ENCODE assay signal across 17 cellular contexts in the genomic region with DNA sequence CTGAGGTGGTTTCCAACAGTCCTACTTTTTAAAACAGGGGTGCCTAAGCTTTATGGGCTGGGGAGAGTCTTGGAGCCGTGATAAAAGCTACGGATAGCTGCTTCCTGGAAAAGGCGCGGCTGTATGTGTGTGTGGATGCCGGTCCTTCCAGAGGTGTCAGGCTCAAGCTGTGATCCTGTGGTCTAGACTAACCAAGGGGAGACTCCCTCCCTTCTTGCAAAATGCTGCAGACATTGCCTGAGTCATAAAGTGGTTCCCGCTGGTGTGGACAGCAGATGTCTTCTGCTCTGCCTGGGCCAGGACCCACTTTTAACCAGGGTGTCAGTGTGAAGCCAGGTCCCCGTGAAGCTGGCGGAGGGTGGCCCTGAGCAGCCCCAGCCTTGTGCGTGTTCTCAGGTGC. TPM values are rescaled to one million over a fixed set of nuclear protein-coding genes. Genes with fewer than 3 reads are reported as not detected.
A peak's percentile ranks its signal among the peaks of the same experiment; 100 is the strongest.
DNase-seq lines count a peak whose midpoint lies in the region; ATAC-seq, FAIRE-seq and TF ChIP-seq lines count a peak whose summit lies in the region.
"Had no signal": no experiment of that assay in that cellular context is flagged by ENCODE, and none has a peak within 500 bp of the region (broad histone marks: within the 10 kb centered on the region; RNA-seq: fewer than 3 reads in every experiment).

No MANE protein-coding gene starts in this region.

- 76% methylated on average over 9 of the region's 9 CpGs for WGBS in prostate gland
- 88 to 90% methylated on average over 7 to 9 of the region's 9 CpGs for WGBS in thyroid gland, 2 donors

- peaks cover 19% of the 10 kb centered on the region for H3K36me3 Mint-ChIP-seq in endothelial cell (ENCODE audit: low read depth, unreplicated experiment)

- H3K4me1 ChIP-seq in BLaER1 (peaks cover 77% of the 10 kb centered on the region), left lung (peaks cover 12 to 23% of the 10 kb centered on the region in 2 donors), prostate gland (replicated peaks) (no peaks in the 10 kb centered on the region), thyroid gland (peaks cover 0 to 24% of the 10 kb centered on the region in 2 donors)
- H3K4me1 ChIP-seq: uterus had no signal

- no peak overlapping the region for H3K4me3 Mint-ChIP-seq in endothelial cell (ENCODE audit: unreplicated experiment)
- H3K4me3 Mint-ChIP-seq: activated CD4-positive, alpha-beta memory T cell treated with anti-CD3 and anti-CD28 coated beads, Interleukin-2, amount 10 ng/mL, durations not matched to agents 7 days and 5 days; stimulated activated naive CD8-positive, alpha-beta T cell treated with anti-CD3 and anti-CD28 coated beads, Interleukin-15, amount 100 ng/mL, for 72 hours had no signal

- intact Hi-C loops in left lung (cut with DNase I) (no loop called here), prostate gland (cut with DNase I) (no loop called here), thyroid gland (cut with DNase I) (no loop called here)

- H3K27ac ChIP-seq in BLaER1 (no peak overlapping the region), left lung (no peak overlapping the region), prostate gland (no peak overlapping the region), thyroid gland (no peak overlapping the region)
- H3K27ac ChIP-seq: KMS-11, uterus had no signal

- H3K9me3 Mint-ChIP-seq in endothelial cell (ENCODE audit: unreplicated experiment): no peaks in the 10 kb centered on the region
- H3K9me3 Mint-ChIP-seq: activated CD4-positive, alpha-beta memory T cell treated with anti-CD3 and anti-CD28 coated beads, Interleukin-2, amount 10 ng/mL, durations not matched to agents 7 days and 5 days; stimulated activated naive CD8-positive, alpha-beta T cell treated with anti-CD3 and anti-CD28 coated beads, Interleukin-15, amount 100 ng/mL, for 72 hours had no signal

- H3K9ac ChIP-seq in BLaER1: no peak overlapping the region
- H3K9ac ChIP-seq: KMS-11 had no signal

- TF ChIP-seq CTCF in bronchial epithelial cell (IDR thresholded peaks at IDR 0.05; ENCODE audit: insufficient read depth, low read length, severe bottlenecking) (no peak), left lung (IDR thresholded peaks at IDR 0.05) (no peak), endothelial cell (IDR thresholded peaks at IDR 0.05; ENCODE audit: unreplicated experiment) (no peak), prostate gland (IDR thresholded peaks at IDR 0.05) (no peak), thyroid gland (IDR thresholded peaks at IDR 0.05) (no peak)

- H3K27me3 Mint-ChIP-seq in endothelial cell (ENCODE audit: unreplicated experiment): peaks cover 6% of the 10 kb centered on the region

- ATAC-seq in left lung: peak; percentile 31
- ATAC-seq: stimulated activated naive CD8-positive, alpha-beta T cell treated with anti-CD3 and anti-CD28 coated beads, Interleukin-15, amount 100 ng/mL, for 72 hours had no signal

- H3K27ac Mint-ChIP-seq in endothelial cell (ENCODE audit: unreplicated experiment): no peak overlapping the region
- H3K27ac Mint-ChIP-seq: activated CD4-positive, alpha-beta memory T cell treated with anti-CD3 and anti-CD28 coated beads, Interleukin-2, amount 10 ng/mL, durations not matched to agents 7 days and 5 days; stimulated activated naive CD8-positive, alpha-beta T cell treated with anti-CD3 and anti-CD28 coated beads, Interleukin-15, amount 100 ng/mL, for 72 hours had no signal

- peak; percentile 37 to 43 for DNase-seq in Kasumi-1 (lab: John Stamatoyannopoulos, UW)
- peak; percentile 22 for DNase-seq in bronchial epithelial cell (ENCODE audit: low read depth)
- no peak for DNase-seq in left lung
- no peak for DNase-seq in endothelial cell (ENCODE audit: low spot score)
- no peak for DNase-seq in activated CD4-positive, alpha-beta T cell treated with anti-CD3 and anti-CD28 coated beads, Interleukin-2, amount 50 U/mL, for 4 hours
- DNase-seq in prostate gland (ENCODE audit: low spot score): no peak
- no peak for DNase-seq in thyroid gland
- DNase-seq: activated CD4-positive, alpha-beta memory T cell treated with anti-CD3 and anti-CD28 coated beads, Interleukin-2, amount 10 ng/mL, durations not matched to agents 7 days and 5 days; NCI-H187; NCI-H510A treated with DMSO at 0.1 percent for 48 hours; stimulated activated naive CD8-positive, alpha-beta T cell treated with anti-CD3 and anti-CD28 coated beads, Interleukin-15, amount 100 ng/mL, for 72 hours; uterus had no signal

- peaks cover 4% of the 10 kb centered on the region for H3K4me1 Mint-ChIP-seq in endothelial cell (ENCODE audit: unreplicated experiment)

- H3K9me3 ChIP-seq in BLaER1: no peaks in the 10 kb centered on the region
- no peaks in the 10 kb centered on the region for H3K9me3 ChIP-seq in left lung
- no peaks in the 10 kb centered on the region for H3K9me3 ChIP-seq in prostate gland
- no peaks in the 10 kb centered on the region for H3K9me3 ChIP-seq in thyroid gland
- H3K9me3 ChIP-seq: uterus had no signal

- peak overlapping the region; percentile 59 for H3K4me2 ChIP-seq in BLaER1
- H3K4me2 ChIP-seq: KMS-11 had no signal

- H4K20me1 ChIP-seq in BLaER1: peaks cover 30% of the 10 kb centered on the region

- TF ChIP-seq POLR2A in prostate gland (IDR thresholded peaks at IDR 0.05) (no peak), thyroid gland (IDR thresholded peaks at IDR 0.05) (no peak)

- FAIRE-seq in bronchial epithelial cell (lab: Jason Lieb, UNC): no peak
- FAIRE-seq: D721Med, endothelial cell of umbilical vein, GM19239 had no signal

- H3K4me3 ChIP-seq in BLaER1: no peak overlapping the region
- H3K4me3 ChIP-seq in bronchial epithelial cell (ENCODE audit: low read depth, low read length): no peak overlapping the region
- H3K4me3 ChIP-seq in left lung: no peak overlapping the region
- no peak overlapping the region for H3K4me3 ChIP-seq in prostate gland
- H3K4me3 ChIP-seq in thyroid gland (replicated peaks in 1 of 3): no peak overlapping the region
- H3K4me3 ChIP-seq: uterus had no signal

- H3K27me3 ChIP-seq in BLaER1 (no peaks in the 10 kb centered on the region), bronchial epithelial cell (ENCODE audit: control insufficient read depth, insufficient read depth, low read length) (peaks cover 2% of the 10 kb centered on the region), left lung (no peaks in the 10 kb centered on the region), prostate gland (replicated peaks; ENCODE audit: insufficient read depth) (no peaks in the 10 kb centered on the region), thyroid gland (no peaks in the 10 kb centered on the region)
- H3K27me3 ChIP-seq: uterus had no signal

- peaks cover 10% of the 10 kb centered on the region; the same call in 1 of the 2 replicates for H3K36me3 ChIP-seq in BLaER1
- peaks cover 1% of the 10 kb centered on the region for H3K36me3 ChIP-seq in bronchial epithelial cell (ENCODE audit: control insufficient read depth, insufficient read depth, low read length)
- peaks cover 0 to 33% of the 10 kb centered on the region in 2 donors for H3K36me3 ChIP-seq in left lung
- H3K36me3 ChIP-seq in prostate gland: no peaks in the 10 kb centered on the region
- H3K36me3 ChIP-seq in thyroid gland: peaks cover 9 to 13% of the 10 kb centered on the region in 2 donors
- H3K36me3 ChIP-seq: uterus had no signal

RNA-seq across cellular contexts. Expression of gene CCDC92, which starts 37.8 kb away (rescaled TPM):
- total RNA-seq in bronchial epithelial cell: 4.5 and 7.0 TPM in 2 replicates
- total RNA-seq in left lung: 10 to 100 TPM; 40.2 to 54.0 TPM
- 25.0 TPM for total RNA-seq in endothelial cell (ENCODE audit: unreplicated experiment)
- total RNA-seq in prostate gland: 10 to 100 TPM; 22.4 to 42.9 TPM
- 10 to 100 TPM; 26.6 to 47.0 (median 39.1) TPM for total RNA-seq in thyroid gland

RNA-seq across cellular contexts. Expression of gene ZNF664, which starts 38.2 kb away (rescaled TPM):
- total RNA-seq in bronchial epithelial cell (83.2 and 88.2 TPM in 2 replicates), left lung (10 to 100 TPM; 85.8 to 98.8 TPM), endothelial cell (ENCODE audit: unreplicated experiment) (119 TPM), prostate gland (10 to 100 TPM; 59.4 to 70.5 TPM), thyroid gland (100 to 1,000 TPM; 120 to 187 (median 138) TPM)

Comparison
In these comparisons a context has a peak if more than half of its experiments do, and no peak if none do; other contexts are left out.
1. DNase-seq: peak in Kasumi-1 (2 of 2) and bronchial epithelial cell (single experiment); none in left lung (0 of 2), endothelial cell (single experiment), activated CD4-positive, alpha-beta T cell treated with anti-CD3 and anti-CD28 coated beads, Interleukin-2, amount 50 U/mL, for 4 hours (0 of 2), prostate gland (single experiment) and thyroid gland (0 of 2).